17 cellular contexts compared by ENCODE assay signal in the genomic region with DNA sequence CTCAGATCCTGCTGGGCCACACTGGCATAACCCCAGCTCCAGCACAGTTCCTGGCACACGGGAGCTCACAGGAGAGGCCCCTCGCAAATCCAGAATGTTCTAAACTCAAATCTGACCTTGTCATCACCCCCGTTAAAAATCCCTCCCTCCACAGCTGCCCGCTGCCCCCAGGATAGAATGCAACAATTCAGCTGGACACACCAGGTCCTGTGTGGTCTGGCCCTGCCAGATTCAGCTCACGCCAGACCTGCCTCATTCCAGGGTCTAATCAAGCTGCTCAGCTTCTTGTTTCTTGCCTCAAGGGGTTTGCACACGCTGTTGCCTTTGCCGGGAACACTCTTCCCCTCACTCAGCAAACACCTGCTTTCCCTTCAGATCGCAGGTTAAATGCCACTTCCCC. TPM values are rescaled to one million over a fixed set of nuclear protein-coding genes. Genes with fewer than 3 reads are reported as not detected.
A peak's percentile ranks its signal among the peaks of the same experiment; 100 is the strongest.
DNase-seq lines count a peak whose midpoint lies in the region; ATAC-seq and TF ChIP-seq lines count a peak whose summit lies in the region.
"Had no signal": no experiment of that assay in that cellular context is flagged by ENCODE, and none has a peak within 500 bp of the region (broad histone marks: within the 10 kb centered on the region; RNA-seq: fewer than 3 reads in every experiment).

No MANE protein-coding gene starts in this region.

- H4K91ac ChIP-seq in H9 (ENCODE audit: insufficient read length, low read depth, low read length) = no peak overlapping the region

- H3K27me3 ChIP-seq in H9 (ENCODE audit: insufficient read depth, low read length) (no peaks in the 10 kb centered on the region), neural progenitor cell (no peaks in the 10 kb centered on the region), dorsolateral prefrontal cortex (peaks cover 0 to under 1% (median 0%) of the 10 kb centered on the region in 45 donors), upper lobe of left lung (no peaks in the 10 kb centered on the region)

- no peak for TF ChIP-seq EP300 in upper lobe of left lung (IDR thresholded peaks at IDR 0.05)

- H3K79me2 ChIP-seq in H9 (ENCODE audit: insufficient read depth, low read length) = no peaks in the 10 kb centered on the region
- H3K79me2 ChIP-seq in neural progenitor cell (ENCODE audit: low read depth) = no peaks in the 10 kb centered on the region

- H3K36me3 Mint-ChIP-seq in H9 (ENCODE audit: insufficient read depth in 1 of 3, low read depth in 3 of 3) = peaks cover 4 to 13% (median 9%) of the 10 kb centered on the region in 3 experiments
- no peaks in the 10 kb centered on the region for H3K36me3 Mint-ChIP-seq in neural progenitor cell
- H3K36me3 Mint-ChIP-seq: CD4-positive, CD25-positive, alpha-beta regulatory T cell; CD8-positive, alpha-beta T cell had no signal

- no peak overlapping the region for H3K4me3 Mint-ChIP-seq in H9
- no peak overlapping the region for H3K4me3 Mint-ChIP-seq in neural progenitor cell
- H3K4me3 Mint-ChIP-seq: CD4-positive, CD25-positive, alpha-beta regulatory T cell; CD8-positive, alpha-beta T cell had no signal

- H2BK12ac ChIP-seq in H9 (ENCODE audit: insufficient read length, low read depth, low read length) = no peak overlapping the region

- H2BK5ac ChIP-seq in H9 (ENCODE audit: insufficient read length, low read length) = no peak overlapping the region

- H3K79me1 ChIP-seq in H9 (ENCODE audit: insufficient read depth, low read depth, low read length, poor library complexity, severe bottlenecking) = no peaks in the 10 kb centered on the region

- no peaks in the 10 kb centered on the region for H3K36me3 ChIP-seq in neural progenitor cell
- H3K36me3 ChIP-seq in upper lobe of left lung = no peaks in the 10 kb centered on the region

- H3K23ac ChIP-seq in H9 (ENCODE audit: insufficient read length, low read depth, low read length) = no peak overlapping the region

- DNase-seq in H9 (no peak), islet precursor cell (peak; percentile 83), neural progenitor cell (ENCODE audit: low spot score) (no peak), renal cortical epithelial cell (ENCODE audit: low read depth) (peak; percentile 11), C1 segment of cervical spinal cord (lab: John Stamatoyannopoulos, UW) (no peak), dorsolateral prefrontal cortex (no peak), upper lobe of left lung (no peak)
- DNase-seq: CD4-positive, CD25-positive, alpha-beta regulatory T cell; CD8-positive, alpha-beta T cell; DMS 273 treated with DMSO at 0.1 percent for 48 hours; DMS79; EL; GF-D8; GOT3; HCEC 1CT had no signal

- no peaks in the 10 kb centered on the region for H3K9me3 Mint-ChIP-seq in H9
- no peaks in the 10 kb centered on the region for H3K9me3 Mint-ChIP-seq in neural progenitor cell
- H3K9me3 Mint-ChIP-seq: CD8-positive, alpha-beta T cell had no signal

- no peak overlapping the region; the same call in 1 of the 2 replicates for H3K14ac ChIP-seq in H9 (ENCODE audit: insufficient read depth, low read length)

- H2BK20ac ChIP-seq in H9 (ENCODE audit: low read depth, low read length, poor library complexity, severe bottlenecking) = no peak overlapping the region

- H4K5ac ChIP-seq in H9 (ENCODE audit: insufficient read length, low read depth, low read length) = no peak overlapping the region

- H3K4ac ChIP-seq in H9 (ENCODE audit: low read depth, low read length) = no peak overlapping the region

- H3K4me3 ChIP-seq in neural progenitor cell (no peak overlapping the region), dorsolateral prefrontal cortex (no peak overlapping the region), upper lobe of left lung (no peak overlapping the region)

- H3K4me1 Mint-ChIP-seq in H9 (peaks cover 0 to 6% of the 10 kb centered on the region in 2 experiments; a peak in 2 of 4 replicates), neural progenitor cell (peaks cover 8% of the 10 kb centered on the region)
- H3K4me1 Mint-ChIP-seq: CD4-positive, CD25-positive, alpha-beta regulatory T cell had no signal

- H2BK15ac ChIP-seq in H9 (ENCODE audit: low read depth, low read length) = no peak overlapping the region

- no peak overlapping the region for H3K56ac ChIP-seq in H9 (ENCODE audit: insufficient read length, low read depth, low read length)

- no peak overlapping the region for H4K8ac ChIP-seq in H9 (replicated peaks; ENCODE audit: insufficient read length, low read depth, low read length)

- no peak overlapping the region for H3K9ac ChIP-seq in H9 (ENCODE audit: extremely low read depth, insufficient read length, low read length)
- no peak overlapping the region for H3K9ac ChIP-seq in neural progenitor cell

- H3K18ac ChIP-seq in H9 (ENCODE audit: insufficient read length, low read depth, low read length) = no peak overlapping the region

- H3F3A ChIP-seq in neural progenitor cell (ENCODE audit: low read depth) = no peaks in the 10 kb centered on the region

- H4K20me1 ChIP-seq in H9 (ENCODE audit: control insufficient read depth, insufficient read depth, insufficient read length) = no peaks in the 10 kb centered on the region
- no peaks in the 10 kb centered on the region for H4K20me1 ChIP-seq in neural progenitor cell (ENCODE audit: low read depth)

- intact Hi-C loops in dorsolateral prefrontal cortex (cut with DNase I) = no loop called here

- H3T11ph ChIP-seq in H9 (ENCODE audit: low read length) = no peak overlapping the region

- no peaks in the 10 kb centered on the region for H3K23me2 ChIP-seq in H9 (ENCODE audit: insufficient read length, low read depth, low read length, poor library complexity, severe bottlenecking)

- no CpG with 5 or more reads among the region's 8 CpGs for WGBS in H9 (ENCODE audit: extremely low coverage, insufficient read length, low lambda C conversion rate)
- 63 to 75% methylated on average over 8 of the region's 8 CpGs for WGBS in upper lobe of left lung, 2 donors

- H3K4me1 ChIP-seq in H9 (ENCODE audit: insufficient read depth, low read length) = no peaks in the 10 kb centered on the region
- H3K4me1 ChIP-seq in neural progenitor cell = no peaks in the 10 kb centered on the region
- no peaks in the 10 kb centered on the region for H3K4me1 ChIP-seq in upper lobe of left lung

- H3K27ac Mint-ChIP-seq in H9 (peak overlapping the region in 2 of 3 experiments; percentile 39 to 48; a peak in 2 of 7 replicates), neural progenitor cell (peak overlapping the region; percentile 82)
- H3K27ac Mint-ChIP-seq: CD8-positive, alpha-beta T cell had no signal

- TF ChIP-seq CTCF in H9 (conservative IDR thresholded peaks at IDR 0.05) (no peak), neural progenitor cell (IDR thresholded peaks at IDR 0.05) (no peak), dorsolateral prefrontal cortex (IDR thresholded peaks at IDR 0.05 in 54 of 56, conservative IDR thresholded peaks at IDR 0.05 in 2 of 56; ENCODE audit: low read depth in 1 of 56, partially characterized antibody in 56 of 56) (no peak), upper lobe of left lung (IDR thresholded peaks at IDR 0.05) (no peak)

- no peak overlapping the region for H2AFZ ChIP-seq in H9 (ENCODE audit: low read length)
- no peak overlapping the region for H2AFZ ChIP-seq in neural progenitor cell (replicated peaks)

- TF ChIP-seq POLR2A in upper lobe of left lung (IDR thresholded peaks at IDR 0.05) = no peak

- H2BK120ac ChIP-seq in H9 (ENCODE audit: low read depth, low read length, poor library complexity, severe bottlenecking) = no peak overlapping the region

- no peak for ATAC-seq in upper lobe of left lung (ENCODE audit: low FRiP score in 2 of 2)
- ATAC-seq: CD8-positive, alpha-beta T cell had no signal

- H3K9me3 ChIP-seq in H9 (ENCODE audit: control insufficient read depth, low read depth, low read length) (no peaks in the 10 kb centered on the region), neural progenitor cell (ENCODE audit: low read depth) (no peaks in the 10 kb centered on the region), upper lobe of left lung (no peaks in the 10 kb centered on the region)

- H2AK5ac ChIP-seq in H9 (ENCODE audit: insufficient read length, low read length) = no peak overlapping the region

- no peaks in the 10 kb centered on the region for H3K27me3 Mint-ChIP-seq in H9 (ENCODE audit: low read depth)
- H3K27me3 Mint-ChIP-seq in neural progenitor cell (ENCODE audit: insufficient read depth, low read depth) = peaks cover 11% of the 10 kb centered on the region
- H3K27me3 Mint-ChIP-seq: CD4-positive, CD25-positive, alpha-beta regulatory T cell had no signal

- H3K4me2 ChIP-seq in H9 (ENCODE audit: insufficient read depth, insufficient read length, low read length) = no peak overlapping the region
- H3K4me2 ChIP-seq in neural progenitor cell = no peak overlapping the region

- H3K27ac ChIP-seq in H9 (ENCODE audit: insufficient read length, low read depth, low read length) (no peak overlapping the region), neural progenitor cell (no peak overlapping the region), dorsolateral prefrontal cortex (no peak overlapping the region), upper lobe of left lung (no peak overlapping the region)
- H3K27ac ChIP-seq: C4-2B had no signal

RNA-seq across cellular contexts. Expression of a gene that starts 45.0 kb away (rescaled TPM):
- total RNA-seq in H9 (2021) (118 and 122 TPM in 2 replicates), neural progenitor cell (ENCODE audit: low replicate concordance) (22.5 and 28.9 TPM in 2 replicates), renal cortical epithelial cell (64.6 and 82.5 TPM in 2 replicates), dorsolateral prefrontal cortex (10 to 100 TPM; 18.2 to 91.9 (median 42.6) TPM), upper lobe of left lung (100 to 1,000 TPM in 1 of 6 donors, 10 to 100 TPM in 5; 31.4 to 104 (median 66.3) TPM)
- total RNA-seq: A172; CD4-positive, CD25-positive, alpha-beta regulatory T cell; CD8-positive, alpha-beta T cell had no signal

Comparison
In these comparisons a context has a peak if more than half of its experiments do, and no peak if none do; other contexts are left out.
1. DNase-seq: peak in islet precursor cell (single experiment) and renal cortical epithelial cell (single experiment); none in H9 (single experiment), neural progenitor cell (single experiment), C1 segment of cervical spinal cord (0 of 14), dorsolateral prefrontal cortex (0 of 10) and upper lobe of left lung (0 of 2).